ENCODE assay signal across 28 cellular contexts in the genomic region with DNA sequence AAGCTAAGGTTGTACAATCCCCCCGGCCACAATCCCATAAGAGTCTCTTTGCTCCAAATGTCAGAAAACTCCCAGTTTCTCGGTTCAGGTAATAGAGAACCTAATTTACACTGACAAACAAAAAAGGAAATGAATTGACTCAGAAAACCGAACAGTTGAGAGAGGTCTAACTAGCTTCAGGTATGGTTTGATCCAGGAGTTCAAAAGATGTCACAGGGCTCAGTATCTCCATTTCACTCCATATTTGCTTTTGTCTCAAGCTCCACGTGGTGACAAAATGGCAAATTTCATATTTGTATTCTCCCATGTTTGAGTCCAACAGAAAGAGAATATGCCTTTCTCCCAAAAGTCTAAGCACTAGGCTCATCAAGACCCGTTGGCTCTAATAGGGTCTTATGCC.
"Had no signal": no experiment of that assay in that cellular context is flagged by ENCODE, and none has a peak within 500 bp of the region (broad histone marks: within the 10 kb centered on the region; RNA-seq: fewer than 3 reads in every experiment).

No MANE protein-coding gene starts in this region.

- ATAC-seq: effector memory CD8-positive, alpha-beta T cell; esophagus mucosa; foreskin keratinocyte; gastrocnemius medialis; gastroesophageal sphincter; heart left ventricle; heart right ventricle had no signal

- H3K27me3 ChIP-seq: colonic mucosa, dorsolateral prefrontal cortex, esophagus muscularis mucosa, esophagus squamous epithelium, foreskin keratinocyte, gastrocnemius medialis, gastroesophageal sphincter, heart left ventricle had no signal

- DNase-seq: colonic mucosa; cortex of kidney; dermis blood vessel endothelial cell; dorsolateral prefrontal cortex; effector CD4-positive, alpha-beta T cell; effector CD8-positive, alpha-beta T cell; effector memory CD4-positive, alpha-beta T cell; effector memory CD8-positive, alpha-beta T cell; endodermal cell; erythroblast; esophagus squamous epithelium; foreskin fibroblast; foreskin keratinocyte; foreskin melanocyte; gastrocnemius medialis; glutamatergic neuron; head of caudate nucleus; heart left ventricle; heart right ventricle had no signal

- H3K9me3 ChIP-seq: colonic mucosa, esophagus muscularis mucosa, esophagus squamous epithelium, gastrocnemius medialis, gastroesophageal sphincter, heart left ventricle, heart right ventricle had no signal

- H3K27ac ChIP-seq: colonic mucosa, coronary artery, dorsolateral prefrontal cortex, epithelial cell of prostate, esophagus muscularis mucosa, esophagus squamous epithelium, foreskin keratinocyte, gastrocnemius medialis, gastroesophageal sphincter, heart left ventricle, heart right ventricle had no signal

- FAIRE-seq: colon, endometrium, endothelial cell of umbilical vein, frontal cortex had no signal

- H3K36me3 ChIP-seq: colonic mucosa, esophagus muscularis mucosa, esophagus squamous epithelium, gastrocnemius medialis, gastroesophageal sphincter, heart left ventricle, heart right ventricle had no signal

- H3K4me3 ChIP-seq: colonic mucosa, coronary artery, dorsolateral prefrontal cortex, esophagus muscularis mucosa, esophagus squamous epithelium, gastrocnemius medialis, gastroesophageal sphincter, heart left ventricle, heart right ventricle had no signal

- H3K4me1 ChIP-seq: colonic mucosa, esophagus muscularis mucosa, esophagus squamous epithelium, foreskin keratinocyte, gastroesophageal sphincter, heart left ventricle had no signal
